Comparison of ENCODE assay signal across 29 cellular contexts in genomic region chr2:96499061-96499960, GRCh38. TPM values are rescaled to one million over a fixed set of nuclear protein-coding genes. Genes with fewer than 3 reads are reported as not detected.
"Had no signal": no experiment of that assay in that cellular context is flagged by ENCODE, and none has a peak within 500 bp of the region (broad histone marks: within the 10 kb centered on the region; RNA-seq: fewer than 3 reads in every experiment).

No MANE protein-coding gene starts in this region.

- DNase-seq: activated CD4-positive, alpha-beta T cell treated with anti-CD3 and anti-CD28 coated beads, Interleukin-2, amount 10 ng/mL, durations not matched to agents 7 days and 5 days; activated CD4-positive, CD25-positive, alpha-beta regulatory T cell treated with anti-CD3 and anti-CD28 coated beads, Interleukin-2, amount 50 U/mL, for 72 hours; activated CD8-positive, alpha-beta T cell treated with anti-CD3 and anti-CD28 coated beads for 36 hours; activated T-cell treated with anti-CD3 and anti-CD28 coated beads, Interleukin-2, amount 50 U/mL, for 1 hour; aorta; body of pancreas; effector memory CD8-positive, alpha-beta T cell; hypothalamus; immature natural killer cell; kidney; left colon; naive B cell; nucleus accumbens; SK-N-SH; stimulated activated naive CD4-positive, alpha-beta T cell; SW 1271; T-helper 2 cell; upper lobe of right lung had no signal

- ATAC-seq: activated CD8-positive, alpha-beta T cell treated with anti-CD3 and anti-CD28 coated beads for 36 hours; body of pancreas; effector memory CD8-positive, alpha-beta T cell; left colon; psoas muscle; upper lobe of right lung had no signal

- H3K9me3 Mint-ChIP-seq: effector memory CD8-positive, alpha-beta T cell had no signal

- H3K27me3 Mint-ChIP-seq: activated naive CD8-positive, alpha-beta T cell had no signal

- H3K27ac Mint-ChIP-seq: activated CD4-positive, alpha-beta T cell treated with anti-CD3 and anti-CD28 coated beads, Interleukin-2, amount 10 ng/mL, durations not matched to agents 7 days and 5 days; activated CD8-positive, alpha-beta T cell treated with anti-CD3 and anti-CD28 coated beads for 36 hours; activated naive CD8-positive, alpha-beta T cell; immature natural killer cell had no signal

- H3K4me3 Mint-ChIP-seq: activated CD4-positive, alpha-beta T cell treated with anti-CD3 and anti-CD28 coated beads, Interleukin-2, amount 10 ng/mL, durations not matched to agents 7 days and 5 days; activated CD8-positive, alpha-beta T cell treated with anti-CD3 and anti-CD28 coated beads for 36 hours; activated naive CD8-positive, alpha-beta T cell; activated T-helper 1 cell treated with anti-CD3 and anti-CD28 coated beads, Interleukin-12 subunit alpha, Interleukin-12 subunit beta, Interleukin-2, Interleukin-4 antibody, amounts not matched to agents 30 ng/mL and 10 ng/mL and 1 ng/mL, durations not matched to agents 14 hours and 24 hours and 36 hours; effector memory CD8-positive, alpha-beta T cell; immature natural killer cell; naive B cell had no signal

- H3K4me3 ChIP-seq: body of pancreas, coronary artery, lung, psoas muscle, smooth muscle cell, suprapubic skin, tibial artery, upper lobe of right lung had no signal

- H3K4me1 Mint-ChIP-seq: immature natural killer cell had no signal

RNA-seq across cellular contexts. Expression of gene NEURL3, which starts 5.8 kb away (rescaled TPM):
- total RNA-seq: endothelial cell of umbilical vein, fibroblast of lung, fibroblast of villous mesenchyme, smooth muscle cell had no signal
